Comparison of ENCODE assay signal across 21 cellular contexts in genomic region chr10:120495226-120495625, GRCh38. TPM values are rescaled to one million over a fixed set of nuclear protein-coding genes. Genes with fewer than 3 reads are reported as not detected.
A peak's percentile ranks its signal among the peaks of the same experiment; 100 is the strongest.
DNase-seq lines count a peak whose midpoint lies in the region; ATAC-seq and TF ChIP-seq lines count a peak whose summit lies in the region.
"Had no signal": no experiment of that assay in that cellular context is flagged by ENCODE, and none has a peak within 500 bp of the region (broad histone marks: within the 10 kb centered on the region; RNA-seq: fewer than 3 reads in every experiment).

No MANE protein-coding gene starts in this region.

- peak overlapping the region; percentile 1 for H3K27ac Mint-ChIP-seq in progenitor cell of endocrine pancreas
- H3K27ac Mint-ChIP-seq: nephron progenitor cell; stimulated activated memory B cell treated with anti-CD40 and anti-IgM and Interleukin-4, amounts not matched to agents 10 μg/mL and 1 μg/mL and 100 μg/mL, for 72 hours had no signal

- no peak for TF ChIP-seq CTCF in fibroblast of pulmonary artery (IDR thresholded peaks at IDR 0.05; ENCODE audit: low read length, missing control alignments)
- TF ChIP-seq CTCF in progenitor cell of endocrine pancreas (IDR thresholded peaks at IDR 0.05; ENCODE audit: unreplicated experiment), result no peak

- H3K4me1 Mint-ChIP-seq in progenitor cell of endocrine pancreas (ENCODE audit: low read depth), result peaks cover 6% of the 10 kb centered on the region
- H3K4me1 Mint-ChIP-seq: nephron progenitor cell; stimulated activated memory B cell treated with anti-CD40 and anti-IgM and Interleukin-4, amounts not matched to agents 10 μg/mL and 1 μg/mL and 100 μg/mL, for 72 hours had no signal

- peak; percentile 3 for DNase-seq in EL
- peak; percentile 13 for DNase-seq in NCI-H69 (lab: John Stamatoyannopoulos, UW)
- DNase-seq in fibroblast of pulmonary artery (ENCODE audit: low read depth), result peak; percentile 23
- DNase-seq in progenitor cell of endocrine pancreas (ENCODE audit: low spot score, unreplicated experiment), result no peak
- no peak for DNase-seq in NCI-H1436 treated with DMSO at 0.1 percent for 48 hours (lab: John Stamatoyannopoulos, UW)
- no peak for DNase-seq in occipital lobe (lab: John Stamatoyannopoulos, UW)
- DNase-seq: activated CD4-positive, CD25-positive, alpha-beta regulatory T cell; effector memory CD4-positive, alpha-beta T cell; IMR-90; kidney; NCI-H187; NCI-H446 treated with DMSO at 0.1 percent for 48 hours; nephron progenitor cell; SJCRH30; stimulated activated CD4-positive, alpha-beta T cell treated with anti-CD3 and anti-CD28 coated beads, Interleukin-15, amount 100 ng/mL, for 24 hours had no signal

- H3K27me3 Mint-ChIP-seq in progenitor cell of endocrine pancreas, result peaks cover 2% of the 10 kb centered on the region

- H3K36me3 Mint-ChIP-seq in progenitor cell of endocrine pancreas (ENCODE audit: insufficient read depth), result no peaks in the 10 kb centered on the region
- H3K36me3 Mint-ChIP-seq: stimulated activated memory B cell treated with anti-CD40 and anti-IgM and Interleukin-4, amounts not matched to agents 10 μg/mL and 1 μg/mL and 100 μg/mL, for 72 hours had no signal

- ATAC-seq in GM21367 (IDR thresholded peaks at IDR 0.05; ENCODE audit: unreplicated experiment) (no peak), GM19397 (IDR thresholded peaks at IDR 0.05; ENCODE audit: unreplicated experiment) (no peak)
- ATAC-seq: stimulated activated memory B cell treated with anti-CD40 and anti-IgM and Interleukin-4, amounts not matched to agents 10 μg/mL and 1 μg/mL and 100 μg/mL, for 72 hours had no signal

- no peak overlapping the region for H3K4me3 Mint-ChIP-seq in progenitor cell of endocrine pancreas (ENCODE audit: low read depth)
- H3K4me3 Mint-ChIP-seq: nephron progenitor cell; stimulated activated memory B cell treated with anti-CD40 and anti-IgM and Interleukin-4, amounts not matched to agents 10 μg/mL and 1 μg/mL and 100 μg/mL, for 72 hours had no signal

- no peaks in the 10 kb centered on the region for H3K9me3 Mint-ChIP-seq in progenitor cell of endocrine pancreas (ENCODE audit: low read depth)
- H3K9me3 Mint-ChIP-seq: nephron progenitor cell had no signal

- no peak overlapping the region for H3K4me3 ChIP-seq in fibroblast of pulmonary artery (replicated peaks; ENCODE audit: low read depth, low read length)
- H3K4me3 ChIP-seq: BLaER1 treated with 17β-estradiol and CSF1 and Interleukin-3, amounts not matched to agents 10 nM and 100 nM; SJCRH30 had no signal

RNA-seq across cellular contexts. Expression of gene PLPP4, which starts 38.2 kb away (rescaled TPM):
- total RNA-seq in progenitor cell of endocrine pancreas (not detected in 2 replicates), occipital lobe (20.4 TPM)
- total RNA-seq: mesenteric fat pad; T-helper 2 cell treated with Interferon-gamma antibody and Interleukin-4, amounts not matched to agents 100 ng/mL and 5 ng/mL, for 36 hours had no signal

Comparison
In these comparisons a context has a peak if more than half of its experiments do, and no peak if none do; other contexts are left out.
1. DNase-seq: peak in EL (single experiment), NCI-H69 (single experiment) and fibroblast of pulmonary artery (single experiment); none in progenitor cell of endocrine pancreas (single experiment), NCI-H1436 treated with DMSO at 0.1 percent for 48 hours (single experiment) and occipital lobe (single experiment).
2. RNA of gene PLPP4, which starts 38.2 kb away (total RNA-seq): 20.4 TPM in occipital lobe (single experiment); not detected in progenitor cell of endocrine pancreas; every median in the first group is over 10 times any median in the second.